In genomic region chr16:48525201-48526057, GRCh38 we compare ENCODE assay signal across 17 cellular contexts.
DNase-seq lines count a peak whose midpoint lies in the region; ATAC-seq and TF ChIP-seq lines count a peak whose summit lies in the region.
"Had no signal": no experiment of that assay in that cellular context is flagged by ENCODE, and none has a peak within 500 bp of the region (broad histone marks: within the 10 kb centered on the region; RNA-seq: fewer than 3 reads in every experiment).

No MANE protein-coding gene starts in this region.

- BruUV-seq in Caco-2 (replicated peaks; lab: Mats Ljungman, UMichigan), result no TSS peak

- H2AFZ ChIP-seq in trophoblast cell (ENCODE audit: insufficient read depth, low read length, poor library complexity), result no peak overlapping the region

- H3K4me2 ChIP-seq in trophoblast cell (ENCODE audit: low read length), result no peak overlapping the region

- no peak for TF ChIP-seq EP300 in ovary (IDR thresholded peaks at IDR 0.05)

- CTCF ChIA-PET in Caco-2 (lab: Charles Lee), result interaction anchor here (0.6 to 4.7 kb wide), 9 partner anchors 13 to 1482 kb away, joined by 3 to 49 read pairs (median 5); no protein-coding TSS in a partner anchor

- peak overlapping the region; percentile 44 for H2AK5ac ChIP-seq in trophoblast cell (ENCODE audit: low read length)

- no peak overlapping the region for H3K4ac ChIP-seq in trophoblast cell (ENCODE audit: low read depth, low read length)

- no peak overlapping the region for H4K8ac ChIP-seq in trophoblast cell (ENCODE audit: low read depth, low read length)

- no CpG with 5 or more reads among the region's 10 CpGs for WGBS in trophoblast cell (ENCODE audit: extremely low coverage, insufficient coverage, insufficient read length)
- WGBS in ovary, 3 donors, result 83 to 85% (median 84%) methylated on average over 10 of the region's 10 CpGs

- no peak overlapping the region for H3K9ac ChIP-seq in trophoblast cell (ENCODE audit: low read length)

- no peaks in the 10 kb centered on the region for H3K27me3 Mint-ChIP-seq in Caco-2 (ENCODE audit: insufficient read depth, unreplicated experiment)
- H3K27me3 Mint-ChIP-seq in effector memory CD8-positive, alpha-beta T cell, result no peaks in the 10 kb centered on the region
- H3K27me3 Mint-ChIP-seq: activated CD8-positive, alpha-beta T cell treated with anti-CD3 and anti-CD28 coated beads for 36 hours; activated naive CD4-positive, alpha-beta T cell treated with anti-CD3 and anti-CD28 coated beads, Interleukin-2, amount 50 U/mL, for 24 hours; activated T-cell treated with anti-CD3 and anti-CD28 coated beads, Interleukin-2, amount 50 U/mL, for 24 hours; T-helper 17 cell had no signal

- no peaks in the 10 kb centered on the region for H3K36me3 ChIP-seq in Caco-2 (ENCODE audit: control insufficient read depth, insufficient read depth, low read length)
- H3K36me3 ChIP-seq in trophoblast cell (ENCODE audit: control insufficient read depth in 1 of 2, insufficient read depth in 2 of 2, low read length in 2 of 2), result no peaks in the 10 kb centered on the region
- H3K36me3 ChIP-seq in ovary, result no peaks in the 10 kb centered on the region
- H3K36me3 ChIP-seq: left ventricle myocardium inferior had no signal

- H3K27ac ChIP-seq in trophoblast cell (ENCODE audit: low read depth, low read length), result no peak overlapping the region
- H3K27ac ChIP-seq in ovary, result no peak overlapping the region
- H3K27ac ChIP-seq: left ventricle myocardium inferior had no signal

- H3K4me3 Mint-ChIP-seq in Caco-2 (ENCODE audit: unreplicated experiment), result peak overlapping the region; percentile 73
- peak overlapping the region in 1 of 2 donors; percentile 16 for H3K4me3 Mint-ChIP-seq in effector memory CD8-positive, alpha-beta T cell
- H3K4me3 Mint-ChIP-seq: activated CD8-positive, alpha-beta T cell treated with anti-CD3 and anti-CD28 coated beads for 36 hours; activated naive CD4-positive, alpha-beta T cell treated with anti-CD3 and anti-CD28 coated beads, Interleukin-2, amount 50 U/mL, for 24 hours; activated T-cell treated with anti-CD3 and anti-CD28 coated beads, Interleukin-2, amount 50 U/mL, for 24 hours; T-helper 17 cell had no signal

- H3K9me3 Mint-ChIP-seq in Caco-2 (ENCODE audit: unreplicated experiment), result no peaks in the 10 kb centered on the region
- H3K9me3 Mint-ChIP-seq in effector memory CD8-positive, alpha-beta T cell, result no peaks in the 10 kb centered on the region
- H3K9me3 Mint-ChIP-seq: activated naive CD4-positive, alpha-beta T cell treated with anti-CD3 and anti-CD28 coated beads, Interleukin-2, amount 50 U/mL, for 24 hours; activated T-cell treated with anti-CD3 and anti-CD28 coated beads, Interleukin-2, amount 50 U/mL, for 24 hours had no signal

- peak overlapping the region; percentile 12 for H2BK120ac ChIP-seq in trophoblast cell (ENCODE audit: insufficient read depth, low read length, poor library complexity)

- peak overlapping the region; percentile 88 for H3K27ac Mint-ChIP-seq in Caco-2 (ENCODE audit: unreplicated experiment)
- H3K27ac Mint-ChIP-seq in effector memory CD8-positive, alpha-beta T cell, result peak overlapping the region; percentile 44 to 85
- H3K27ac Mint-ChIP-seq: activated CD8-positive, alpha-beta T cell treated with anti-CD3 and anti-CD28 coated beads for 36 hours; activated naive CD4-positive, alpha-beta T cell treated with anti-CD3 and anti-CD28 coated beads, Interleukin-2, amount 50 U/mL, for 24 hours; activated T-cell treated with anti-CD3 and anti-CD28 coated beads, Interleukin-2, amount 50 U/mL, for 24 hours; T-helper 17 cell had no signal

- H3K4me3 ChIP-seq in Caco-2 (ENCODE audit: low read depth, low read length), result no peak overlapping the region
- H3K4me3 ChIP-seq in trophoblast cell (ENCODE audit: low read depth, low read length), result no peak overlapping the region
- no peak overlapping the region for H3K4me3 ChIP-seq in ovary
- H3K4me3 ChIP-seq: left ventricle myocardium inferior had no signal

- ATAC-seq in effector memory CD8-positive, alpha-beta T cell (replicated peaks), result no peak
- no peak for ATAC-seq in GM18519 (IDR thresholded peaks at IDR 0.05; ENCODE audit: low FRiP score, unreplicated experiment)
- ATAC-seq: T-helper 17 cell had no signal

- POLR2A ChIA-PET in Caco-2 (lab: Charles Lee), result no interaction called here

- H4K91ac ChIP-seq in trophoblast cell (ENCODE audit: low read depth, low read length), result peak overlapping the region; percentile 55

- H3K4me1 Mint-ChIP-seq in Caco-2 (ENCODE audit: low read depth, unreplicated experiment), result peaks cover 33% of the 10 kb centered on the region
- peaks cover 9 to 10% of the 10 kb centered on the region in 2 donors for H3K4me1 Mint-ChIP-seq in effector memory CD8-positive, alpha-beta T cell (ENCODE audit: low read depth in 2 of 2)

- H2BK5ac ChIP-seq in trophoblast cell (ENCODE audit: low read depth, low read length, poor library complexity), result no peak overlapping the region

- H3K18ac ChIP-seq in trophoblast cell (ENCODE audit: low read length), result no peak overlapping the region

- intact Hi-C loops in Caco-2 (cut with micrococcal nuclease; ENCODE audit: unreplicated experiment), result loop anchor here (1.0 to 5.0 kb wide), 5 partner anchors 98 to 358 kb away; no protein-coding TSS in a partner anchor
- intact Hi-C loops in ovary (cut with DNase I), result no loop called here

- peak overlapping the region; percentile 12 for H3K14ac ChIP-seq in trophoblast cell (ENCODE audit: low read length)

- no peaks in the 10 kb centered on the region for H3K79me2 ChIP-seq in trophoblast cell (ENCODE audit: control insufficient read depth, insufficient read depth, low read length, poor library complexity)

- no peak for DNase-seq in Caco-2
- DNase-seq in NCI-H146 (lab: John Stamatoyannopoulos, UW), result peak; percentile 40
- DNase-seq in effector memory CD8-positive, alpha-beta T cell, result no peak
- peak; percentile 89 to 91 for DNase-seq in trophoblast cell
- no peak for DNase-seq in ovary
- DNase-seq in NCI-H2107 (lab: John Stamatoyannopoulos, UW), result no peak
- DNase-seq in DMS79 treated with DMSO at 0.1 percent for 48 hours (lab: John Stamatoyannopoulos, UW), result no peak
- DNase-seq: activated CD8-positive, alpha-beta T cell treated with anti-CD3 and anti-CD28 coated beads for 36 hours; activated T-cell treated with anti-CD3 and anti-CD28 coated beads, Interleukin-2, amount 50 U/mL, for 24 hours; left ventricle myocardium inferior; NCI-H1417 treated with DMSO at 0.1 percent for 48 hours; NCI-H446; stimulated activated CD4-positive, alpha-beta T cell treated with anti-CD3 and anti-CD28 coated beads, Interleukin-4, amount 100 ng/mL, for 1 hour; substantia nigra; T-helper 17 cell had no signal

- H3K9me3 ChIP-seq in Caco-2 (no peaks in the 10 kb centered on the region), trophoblast cell (ENCODE audit: insufficient read depth, low read depth, low read length) (peaks cover 2% of the 10 kb centered on the region), ovary (no peaks in the 10 kb centered on the region)

- TF ChIP-seq POLR2A in ovary (IDR thresholded peaks at IDR 0.05), result no peak

- no peaks in the 10 kb centered on the region for H3K36me3 Mint-ChIP-seq in Caco-2 (ENCODE audit: insufficient read depth, unreplicated experiment)
- H3K36me3 Mint-ChIP-seq in effector memory CD8-positive, alpha-beta T cell (ENCODE audit: insufficient read depth), result no peaks in the 10 kb centered on the region
- H3K36me3 Mint-ChIP-seq: activated naive CD4-positive, alpha-beta T cell treated with anti-CD3 and anti-CD28 coated beads, Interleukin-2, amount 50 U/mL, for 24 hours had no signal

- no peak for TF ChIP-seq CTCF in Caco-2 (IDR thresholded peaks at IDR 0.05; ENCODE audit: insufficient read depth in 1 of 2, low read depth in 1 of 2, low read length in 1 of 2, severe bottlenecking in 1 of 2, unreplicated experiment in 1 of 2)
- TF ChIP-seq CTCF in ovary (IDR thresholded peaks at IDR 0.05), result no peak

- no peak overlapping the region for H2BK12ac ChIP-seq in trophoblast cell (ENCODE audit: low read length)

- H4K12ac ChIP-seq in trophoblast cell (ENCODE audit: low read depth, low read length), result no peak overlapping the region

- H3K4me1 ChIP-seq in Caco-2, result peaks cover 25% of the 10 kb centered on the region
- peaks cover 2 to 4% of the 10 kb centered on the region in 2 experiments for H3K4me1 ChIP-seq in trophoblast cell (ENCODE audit: control insufficient read depth in 1 of 2, insufficient read depth in 2 of 2, low read length in 2 of 2)
- no peaks in the 10 kb centered on the region for H3K4me1 ChIP-seq in ovary (ENCODE audit: insufficient read depth)
- H3K4me1 ChIP-seq: left ventricle myocardium inferior had no signal

- H3K79me1 ChIP-seq in trophoblast cell (ENCODE audit: low read length), result no peaks in the 10 kb centered on the region

- no peaks in the 10 kb centered on the region for H3K27me3 ChIP-seq in Caco-2 (replicated peaks; ENCODE audit: control insufficient read depth, insufficient read depth, low read length)
- H3K27me3 ChIP-seq in trophoblast cell (ENCODE audit: insufficient read depth, low read length), result no peaks in the 10 kb centered on the region
- no peaks in the 10 kb centered on the region for H3K27me3 ChIP-seq in ovary

- H3K23ac ChIP-seq in trophoblast cell (ENCODE audit: low read length), result no peak overlapping the region

Comparison
In these comparisons a context has a peak if more than half of its experiments do, and no peak if none do; other contexts are left out.
1. DNase-seq: peak in NCI-H146 (single experiment) and trophoblast cell (2 of 2); none in Caco-2 (0 of 2), effector memory CD8-positive, alpha-beta T cell (0 of 3), ovary (0 of 5), NCI-H2107 (single experiment) and DMS79 treated with DMSO at 0.1 percent for 48 hours (single experiment).